Comparison of ENCODE assay signal across 9 cellular contexts in genomic region chr18:68701353-68701752, GRCh38.
"Had no signal": no experiment of that assay in that cellular context is flagged by ENCODE, and none has a peak within 500 bp of the region (broad histone marks: within the 10 kb centered on the region; RNA-seq: fewer than 3 reads in every experiment).

No MANE protein-coding gene starts in this region.

- H3K9me3 Mint-ChIP-seq: IgD-negative memory B cell had no signal

- H3K4me3 Mint-ChIP-seq: IgD-negative memory B cell had no signal

- H3K27me3 Mint-ChIP-seq: IgD-negative memory B cell had no signal

- ATAC-seq: HepG2, K562 had no signal

- DNase-seq: IMR-90, KBM-7, KG1 had no signal

- H3K27ac ChIP-seq: HL-60, KMS-11 had no signal

- FAIRE-seq: HepG2, HTR-8/SVneo, K562 had no signal

- H3K4me3 ChIP-seq: K562 had no signal
